Comparison of ENCODE assay signal across 8 cellular contexts in the genomic region with DNA sequence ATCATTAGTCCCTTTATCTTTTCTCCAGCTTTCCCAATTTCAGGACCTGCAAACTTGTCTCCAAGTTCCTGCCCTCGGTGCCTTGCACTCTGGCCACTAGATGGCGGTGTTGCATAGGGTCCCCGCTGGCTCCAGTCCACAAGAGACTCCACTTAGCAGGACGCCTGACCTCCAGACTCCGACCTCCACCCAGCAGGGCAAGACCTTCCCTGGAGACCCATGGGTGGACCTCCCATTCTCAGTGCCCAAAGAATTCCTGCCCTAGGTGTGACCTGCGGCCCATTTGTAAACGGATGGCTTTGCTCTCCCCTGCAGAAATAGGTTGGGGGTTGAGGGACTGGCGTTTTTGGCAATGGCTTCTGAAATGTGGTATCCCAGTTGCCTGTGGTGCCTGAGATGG.
DNase-seq lines count a peak whose midpoint lies in the region; ATAC-seq lines count a peak whose summit lies in the region.

No MANE protein-coding gene starts in this region.

- ATAC-seq in left lobe of liver = peak; percentile 96
- ATAC-seq in HG03342 (IDR thresholded peaks at IDR 0.05; ENCODE audit: unreplicated experiment) = no peak

- DNase-seq in AG08395 (ENCODE audit: low spot score) (peak; percentile 86), GM19240 (ENCODE audit: insufficient read length, low spot score) (peak; percentile 91), NCI-H226 (peak; percentile 51), cerebellar cortex (ENCODE audit: low spot score) (peak; percentile 79), left lobe of liver (ENCODE audit: low spot score) (peak; percentile 79)
- peak; percentile 67 to 78 for DNase-seq in activated CD4-positive, alpha-beta T cell treated with anti-CD3 and anti-CD28 coated beads for 4 hours
- DNase-seq in stimulated activated CD4-positive, alpha-beta T cell treated with anti-CD3 and anti-CD28 coated beads, Interleukin-4, amount 100 ng/mL, for 4 hours = peak; percentile 63 to 75
